Comparison of ENCODE assay signal across 17 cellular contexts in genomic region chr20:19834783-19835182, GRCh38.
A peak's percentile ranks its signal among the peaks of the same experiment; 100 is the strongest.
DNase-seq lines count a peak whose midpoint lies in the region; ATAC-seq and TF ChIP-seq lines count a peak whose summit lies in the region.
"Had no signal": no experiment of that assay in that cellular context is flagged by ENCODE, and none has a peak within 500 bp of the region (broad histone marks: within the 10 kb centered on the region; RNA-seq: fewer than 3 reads in every experiment).

No MANE protein-coding gene starts in this region.

- H3K9me3 Mint-ChIP-seq in mesothelial cell of epicardium = no peaks in the 10 kb centered on the region
- H3K9me3 Mint-ChIP-seq in activated T-helper 1 cell treated with anti-CD3 and anti-CD28 coated beads, Interleukin-12 subunit alpha, Interleukin-12 subunit beta, Interleukin-2, Interleukin-4 antibody, amounts not matched to agents 30 ng/mL and 10 ng/mL and 1 ng/mL, durations not matched to agents 14 hours and 24 hours and 36 hours = no peaks in the 10 kb centered on the region
- H3K9me3 Mint-ChIP-seq: CD8-positive, alpha-beta T cell; IgD-negative memory B cell had no signal

- H2BK120ac ChIP-seq in IMR-90 (ENCODE audit: low read depth, low read length) = peak overlapping the region; percentile 48

- POLR2A ChIA-PET in IMR-90 (lab: Charles Lee; ENCODE audit: unreplicated experiment) = no interaction called here

- H3K79me1 ChIP-seq in IMR-90 (ENCODE audit: low read depth in 1 of 2, low read length in 2 of 2) = peaks cover 0 to 33% of the 10 kb centered on the region in 2 experiments; a peak in 2 of 4 replicates

- no peak overlapping the region for H3K56ac ChIP-seq in IMR-90 (ENCODE audit: extremely low read depth, insufficient read depth, low read length)

- H3K4me3 Mint-ChIP-seq in mesothelial cell of epicardium = no peak overlapping the region
- H3K4me3 Mint-ChIP-seq in activated T-helper 1 cell treated with anti-CD3 and anti-CD28 coated beads, Interleukin-12 subunit alpha, Interleukin-12 subunit beta, Interleukin-2, Interleukin-4 antibody, amounts not matched to agents 30 ng/mL and 10 ng/mL and 1 ng/mL, durations not matched to agents 14 hours and 24 hours and 36 hours = no peak overlapping the region
- H3K4me3 Mint-ChIP-seq: CD14-positive monocyte; CD8-positive, alpha-beta T cell; IgD-negative memory B cell had no signal

- H2AK5ac ChIP-seq in IMR-90 (ENCODE audit: low read depth, low read length) = no peak overlapping the region

- H3K9me1 ChIP-seq in IMR-90 (ENCODE audit: insufficient read depth, low read length) = peaks cover 5% of the 10 kb centered on the region

- H4K20me1 ChIP-seq in IMR-90 (ENCODE audit: insufficient read depth, low read length) = no peaks in the 10 kb centered on the region

- WGBS in IMR-90 (ENCODE audit: extremely low coverage in 2 of 2, insufficient read length in 1 of 2), 2 experiments = 100% methylated on average over 1 of the region's 1 CpG; no CpG with 5 or more reads in 1 of the 2 experiments

- H3K23ac ChIP-seq in IMR-90 (ENCODE audit: low read depth, low read length) = no peak overlapping the region

- no peak for ATAC-seq in IMR-90 (ENCODE audit: low read depth)
- ATAC-seq in HG02588 (IDR thresholded peaks at IDR 0.05; ENCODE audit: unreplicated experiment) = no peak
- ATAC-seq in GM19035 (IDR thresholded peaks at IDR 0.05; ENCODE audit: unreplicated experiment) = no peak
- ATAC-seq: CD8-positive, alpha-beta T cell had no signal

- no peak overlapping the region for H2AFZ ChIP-seq in IMR-90 (replicated peaks; ENCODE audit: low read length, poor library complexity)

- no peaks in the 10 kb centered on the region for H3K27me3 Mint-ChIP-seq in mesothelial cell of epicardium (ENCODE audit: low read depth)
- no peaks in the 10 kb centered on the region for H3K27me3 Mint-ChIP-seq in activated T-helper 1 cell treated with anti-CD3 and anti-CD28 coated beads, Interleukin-12 subunit alpha, Interleukin-12 subunit beta, Interleukin-2, Interleukin-4 antibody, amounts not matched to agents 30 ng/mL and 10 ng/mL and 1 ng/mL, durations not matched to agents 14 hours and 24 hours and 36 hours (ENCODE audit: insufficient read depth)

- TF ChIP-seq CTCF in IMR-90 (conservative IDR thresholded peaks at IDR 0.05; ENCODE audit: low read depth, low read length) (no peak), mesothelial cell of epicardium (IDR thresholded peaks at IDR 0.05; ENCODE audit: unreplicated experiment) (no peak)

- 0 out of 2 replicates have a peak overlapping the region, but pooled peaks have one; percentile 4 for H4K91ac ChIP-seq in IMR-90 (ENCODE audit: insufficient read depth, low read depth, low read length)

- H3K4me2 ChIP-seq in IMR-90 (ENCODE audit: low read depth, low read length) = no peak overlapping the region

- intact Hi-C loops in IMR-90 (cut with micrococcal nuclease) = no loop called here
- intact Hi-C loops in activated T-helper 1 cell treated with anti-CD3 and anti-CD28 coated beads, Interleukin-12 subunit alpha, Interleukin-12 subunit beta, Interleukin-2, Interleukin-4 antibody, amounts not matched to agents 30 ng/mL and 10 ng/mL and 1 ng/mL, durations not matched to agents 14 hours and 24 hours and 36 hours (cut with micrococcal nuclease) = no loop called here

- peak overlapping the region in 1 of 2 experiments; percentile 61; a peak in 1 of 4 replicates for H4K8ac ChIP-seq in IMR-90 (ENCODE audit: low read depth in 2 of 2, low read length in 2 of 2)

- no TSS peak for BruUV-seq in IMR-90 (replicated peaks; lab: Mats Ljungman, UMichigan)

- no peaks in the 10 kb centered on the region for H3K9me3 ChIP-seq in IMR-90 (ENCODE audit: control insufficient read depth, insufficient read depth, low read length)
- H3K9me3 ChIP-seq: BE2C had no signal

- dilution Hi-C loops in IMR-90 (cut with HindIII; ENCODE audit: low sequenced_read_pairs, unreplicated experiment) = no loop called here

- H3K27ac Mint-ChIP-seq in mesothelial cell of epicardium = peak overlapping the region; percentile 60
- H3K27ac Mint-ChIP-seq in activated T-helper 1 cell treated with anti-CD3 and anti-CD28 coated beads, Interleukin-12 subunit alpha, Interleukin-12 subunit beta, Interleukin-2, Interleukin-4 antibody, amounts not matched to agents 30 ng/mL and 10 ng/mL and 1 ng/mL, durations not matched to agents 14 hours and 24 hours and 36 hours = no peak overlapping the region
- H3K27ac Mint-ChIP-seq: CD14-positive monocyte; CD8-positive, alpha-beta T cell; IgD-negative memory B cell had no signal

- H3K27me3 ChIP-seq in IMR-90 (ENCODE audit: control insufficient read depth, insufficient read depth, low read length) = no peaks in the 10 kb centered on the region

- no peak overlapping the region for H2BK15ac ChIP-seq in IMR-90 (ENCODE audit: low read depth, low read length)

- peaks cover 4% of the 10 kb centered on the region for H3K36me3 ChIP-seq in IMR-90 (ENCODE audit: control insufficient read depth, insufficient read depth, low read length)
- H3K36me3 ChIP-seq: BE2C had no signal

- no peak for TF ChIP-seq POLR2A in IMR-90 (IDR thresholded peaks at IDR 0.05; ENCODE audit: low read depth, low read length)

- no peak overlapping the region for H2AK9ac ChIP-seq in IMR-90 (replicated peaks; ENCODE audit: low read depth, low read length, poor library complexity)

- in situ Hi-C loops in IMR-90 (cut with MboI; ENCODE audit: low sequenced_read_pairs) = no loop called here

- no peak overlapping the region for H2BK5ac ChIP-seq in IMR-90 (ENCODE audit: low read depth, low read length, poor library complexity, severe bottlenecking)

- no peak for DNase-seq in IMR-90
- no peak for DNase-seq in caudate nucleus (lab: John Stamatoyannopoulos, UW)
- DNase-seq in mesothelial cell of epicardium (ENCODE audit: low spot score in 2 of 2, unreplicated experiment in 2 of 2) = no peak
- DNase-seq in substantia nigra (lab: John Stamatoyannopoulos, UW) = no peak
- no peak for DNase-seq in activated T-helper 1 cell treated with anti-CD3 and anti-CD28 coated beads, Interleukin-12 subunit alpha, Interleukin-12 subunit beta, Interleukin-2, Interleukin-4 antibody, amounts not matched to agents 30 ng/mL and 10 ng/mL and 1 ng/mL, durations not matched to agents 14 hours and 24 hours and 36 hours (ENCODE audit: low spot score)
- DNase-seq: BE2C; CD8-positive, alpha-beta T cell; COR-L47; DMS153; DMS79 treated with DMSO at 0.1 percent for 48 hours; EL; GDM1; HCEC 1CT had no signal

- H3K14ac ChIP-seq in IMR-90 (replicated peaks; ENCODE audit: low read depth, low read length) = no peak overlapping the region

- H3K36me3 Mint-ChIP-seq in mesothelial cell of epicardium = peaks cover 3% of the 10 kb centered on the region
- H3K36me3 Mint-ChIP-seq in activated T-helper 1 cell treated with anti-CD3 and anti-CD28 coated beads, Interleukin-12 subunit alpha, Interleukin-12 subunit beta, Interleukin-2, Interleukin-4 antibody, amounts not matched to agents 30 ng/mL and 10 ng/mL and 1 ng/mL, durations not matched to agents 14 hours and 24 hours and 36 hours (ENCODE audit: low read depth) = no peaks in the 10 kb centered on the region
- H3K36me3 Mint-ChIP-seq: CD8-positive, alpha-beta T cell had no signal

- no peak overlapping the region for H3K9ac ChIP-seq in IMR-90 (ENCODE audit: low read depth, low read length)

- H3K4ac ChIP-seq in IMR-90 (ENCODE audit: low read depth, low read length) = no peak overlapping the region

- CTCF ChIA-PET in IMR-90 (lab: Yijun Ruan, JAX) = no interaction called here

- H3K27ac ChIP-seq in IMR-90 (ENCODE audit: insufficient read depth, low read length) = no peak overlapping the region
- H3K27ac ChIP-seq in caudate nucleus (ENCODE audit: low read depth, low read length) = peak overlapping the region; percentile 69
- peak overlapping the region; percentile 41 for H3K27ac ChIP-seq in substantia nigra (ENCODE audit: low read depth, low read length, poor library complexity, severe bottlenecking)

- peaks cover 14% of the 10 kb centered on the region for H3K4me1 ChIP-seq in IMR-90 (ENCODE audit: control insufficient read depth, insufficient read depth, low read length)
- H3K4me1 ChIP-seq: BE2C had no signal

- no peak overlapping the region for H2BK20ac ChIP-seq in IMR-90 (ENCODE audit: low read depth, low read length)

- no peak overlapping the region for H3K4me3 ChIP-seq in IMR-90 (ENCODE audit: insufficient read depth, low read depth, low read length)

- H3K18ac ChIP-seq in IMR-90 (ENCODE audit: low read depth, low read length) = no peak overlapping the region

- no peak for TF ChIP-seq RAD21 in IMR-90 (IDR thresholded peaks at IDR 0.05; ENCODE audit: low read length)

- 0 out of 2 replicates have a peak overlapping the region, but pooled peaks have one; percentile 37 for H4K5ac ChIP-seq in IMR-90 (ENCODE audit: low read depth, low read length)

- peaks cover 46% of the 10 kb centered on the region for H3K4me1 Mint-ChIP-seq in mesothelial cell of epicardium
- H3K4me1 Mint-ChIP-seq in activated T-helper 1 cell treated with anti-CD3 and anti-CD28 coated beads, Interleukin-12 subunit alpha, Interleukin-12 subunit beta, Interleukin-2, Interleukin-4 antibody, amounts not matched to agents 30 ng/mL and 10 ng/mL and 1 ng/mL, durations not matched to agents 14 hours and 24 hours and 36 hours (ENCODE audit: low read depth) = peaks cover 9% of the 10 kb centered on the region

TF ChIP-seq in IMR-90, 13 proteins besides CTCF, POLR2A, EP300 and RAD21:
- TF ChIP-seq USF2 (IDR thresholded peaks at IDR 0.05; ENCODE audit: low read depth, low read length) (no peak), NFE2L2 (IDR thresholded peaks at IDR 0.05; ENCODE audit: low read depth, low read length) (no peak), MAFK (IDR thresholded peaks at IDR 0.05; ENCODE audit: low read depth, low read length) (no peak), RCOR1 (IDR thresholded peaks at IDR 0.05; ENCODE audit: insufficient replicate concordance, low read length) (no peak), MXI1 (IDR thresholded peaks at IDR 0.05; ENCODE audit: borderline replicate concordance, low read depth, low read length) (no peak), SMC3 (IDR thresholded peaks at IDR 0.05; ENCODE audit: low read depth, low read length) (no peak), CEBPB (IDR thresholded peaks at IDR 0.05; ENCODE audit: low read depth, low read length) (no peak), BHLHE40 (IDR thresholded peaks at IDR 0.05; ENCODE audit: low read depth, low read length) (no peak)
